8 cellular contexts compared by ENCODE assay signal in the genomic region with DNA sequence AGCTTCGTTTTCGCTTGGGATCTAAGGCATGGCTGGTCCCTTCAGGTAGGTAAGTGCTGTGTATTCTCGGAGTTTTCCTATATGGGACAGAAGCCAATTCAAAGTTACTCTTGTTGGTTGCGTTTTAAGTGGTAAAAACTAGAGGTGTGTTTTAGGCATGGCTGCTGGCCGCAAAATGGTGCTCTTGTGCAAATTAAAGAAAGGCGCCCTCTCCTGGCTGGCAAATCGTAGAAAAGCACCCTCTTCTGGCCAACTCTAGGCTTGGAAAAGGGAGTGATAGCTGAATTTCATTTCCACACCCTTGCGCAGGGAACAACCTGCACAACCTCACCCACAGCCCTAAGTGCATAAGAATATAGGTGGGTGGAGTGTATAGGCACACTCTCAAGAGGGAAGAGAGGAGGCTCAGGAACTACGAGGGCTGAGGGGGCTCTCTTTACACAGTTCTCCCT. TPM values are rescaled to one million over a fixed set of nuclear protein-coding genes. Genes with fewer than 3 reads are reported as not detected.
A peak's percentile ranks its signal among the peaks of the same experiment; 100 is the strongest.
DNase-seq lines count a peak whose midpoint lies in the region; ATAC-seq, FAIRE-seq and TF ChIP-seq lines count a peak whose summit lies in the region.

No MANE protein-coding gene starts in this region.

- H2AFZ ChIP-seq in HepG2 (ENCODE audit: low read length) = no peak overlapping the region

- ATAC-seq in HepG2 (peak; percentile 28; the same call in 2 of the 3 replicates), GM19395 (IDR thresholded peaks at IDR 0.05; ENCODE audit: unreplicated experiment) (no peak), HG03025 (IDR thresholded peaks at IDR 0.05; ENCODE audit: low FRiP score, unreplicated experiment) (no peak)
- ATAC-seq in activated CD4-positive, CD25-positive, alpha-beta regulatory T cell treated with anti-CD3 and anti-CD28 coated beads, Interleukin-2, amount 50 U/mL, for 24 hours = no peak

- TF ChIP-seq POLR2A in NB4 (IDR thresholded peaks at IDR 0.05; ENCODE audit: extremely low read depth, insufficient read length) = no peak
- TF ChIP-seq POLR2A in HepG2 (IDR thresholded peaks at IDR 0.05; ENCODE audit: insufficient read depth in 1 of 2, low read depth in 2 of 2, low read length in 2 of 2) = no peak

- H3K4me2 ChIP-seq in HepG2 (ENCODE audit: low read depth, low read length) = no peak overlapping the region

- no peak overlapping the region for H3K27ac Mint-ChIP-seq in activated naive CD4-positive, alpha-beta T cell treated with anti-CD3 and anti-CD28 coated beads, Interleukin-2, amount 10 ng/mL, durations not matched to agents 7 days and 5 days

- no peak overlapping the region for H3K4me3 Mint-ChIP-seq in activated naive CD4-positive, alpha-beta T cell treated with anti-CD3 and anti-CD28 coated beads, Interleukin-2, amount 10 ng/mL, durations not matched to agents 7 days and 5 days

- TF ChIP-seq RAD21 in HepG2 (CRISPR knock-in tag; IDR thresholded peaks at IDR 0.05) = peak; percentile 21; the same call in 1 of the 2 replicates

- H4K20me1 ChIP-seq in HepG2 (ENCODE audit: insufficient read depth, low read length) = no peaks in the 10 kb centered on the region

- H3K36me3 ChIP-seq in HepG2 (replicated peaks in 1 of 2; ENCODE audit: control insufficient read depth in 1 of 2, insufficient read depth in 2 of 2, low read length in 2 of 2) = no peaks in the 10 kb centered on the region

- BruUV-seq in HepG2 (replicated peaks; lab: Mats Ljungman, UMichigan) = no TSS peak

- in situ Hi-C loops in HepG2 (cut with HindIII; ENCODE audit: extremely low pct_ligation_motif_present, low pct_unique_long_range_greater_than_20kb) = loop anchor here (10.0 kb wide), 1 partner anchor 139 kb away; the partner anchor contains the start of gene TIGIT

- TF ChIP-seq EP300 in HepG2 (IDR thresholded peaks at IDR 0.05; ENCODE audit: low read depth in 2 of 2, low read length in 2 of 2) (no peak), HepG2 (CRISPR knock-in tag; IDR thresholded peaks at IDR 0.05; ENCODE audit: borderline replicate concordance) (no peak)

- no peaks in the 10 kb centered on the region for H3K9me3 ChIP-seq in HepG2 (ENCODE audit: low read length)

- peaks cover 0 to 35% of the 10 kb centered on the region in 2 experiments; a peak in 2 of 5 replicates for H3K27me3 ChIP-seq in HepG2 (ENCODE audit: control insufficient read depth in 1 of 2, insufficient read depth in 2 of 2, low read length in 2 of 2)

- no peak overlapping the region for H3K9ac ChIP-seq in HepG2 (ENCODE audit: insufficient read depth, low read depth, low read length)

- intact Hi-C loops in HepG2 (cut with micrococcal nuclease; ENCODE audit: unreplicated experiment) = loop anchor here (10.0 kb wide), 1 partner anchor 191 kb away; no protein-coding TSS in a partner anchor

- no peaks in the 10 kb centered on the region for H3K9me3 Mint-ChIP-seq in activated naive CD4-positive, alpha-beta T cell treated with anti-CD3 and anti-CD28 coated beads, Interleukin-2, amount 10 ng/mL, durations not matched to agents 7 days and 5 days

- H3K27me3 Mint-ChIP-seq in activated naive CD4-positive, alpha-beta T cell treated with anti-CD3 and anti-CD28 coated beads, Interleukin-2, amount 10 ng/mL, durations not matched to agents 7 days and 5 days = peaks cover 18% of the 10 kb centered on the region

- H3K27ac ChIP-seq in HepG2 (ENCODE audit: extremely low read length, insufficient read depth, low read length) = no peak overlapping the region

- H3K4me1 Mint-ChIP-seq in activated naive CD4-positive, alpha-beta T cell treated with anti-CD3 and anti-CD28 coated beads, Interleukin-2, amount 10 ng/mL, durations not matched to agents 7 days and 5 days = peaks cover 5% of the 10 kb centered on the region

- 21% methylated on average over 9 of the region's 9 CpGs for WGBS in HepG2 (ENCODE audit: low lambda C conversion rate)

- peaks cover 5% of the 10 kb centered on the region; the same call in 1 of the 2 replicates for H3K4me1 ChIP-seq in HepG2 (ENCODE audit: insufficient read depth, low read length)

- no peak overlapping the region for H3K4me3 ChIP-seq in NB4 (ENCODE audit: low read depth, low read length)
- no peak overlapping the region for H3K4me3 ChIP-seq in HepG2 (replicated peaks in 1 of 3; ENCODE audit: insufficient read depth in 1 of 3, low read depth in 2 of 3, low read length in 3 of 3)

- DNase-seq in NCI-H82 (lab: John Stamatoyannopoulos, UW) (peak; percentile 60), NCI-H82 treated with DMSO at 0.1 percent for 48 hours (lab: John Stamatoyannopoulos, UW; ENCODE audit: unreplicated experiment) (no peak), NB4 (ENCODE audit: low read depth) (peak; percentile 57), HepG2 (ENCODE audit: low spot score) (peak; percentile 21)
- peak; percentile 36 for DNase-seq in activated naive CD4-positive, alpha-beta T cell treated with anti-CD3 and anti-CD28 coated beads, Interleukin-2, amount 10 ng/mL, durations not matched to agents 7 days and 5 days

- POLR2A ChIA-PET in HepG2 (lab: Yijun Ruan, JAX) = no interaction called here

- CTCF ChIA-PET in activated naive CD4-positive, alpha-beta T cell treated with anti-CD3 and anti-CD28 coated beads, Interleukin-2, amount 10 ng/mL, durations not matched to agents 7 days and 5 days (lab: Charles Lee) = interaction anchor here (0.7 to 4.1 kb wide), 15 partner anchors 13 to 310 kb away, joined by 3 to 38 read pairs (median 3); no protein-coding TSS in a partner anchor
- CTCF ChIA-PET in HepG2 (lab: Yijun Ruan, JAX; ENCODE audit: low intra/inter-chr PET ratio, low total read pairs) = no interaction called here

- H3K79me2 ChIP-seq in HepG2 (ENCODE audit: insufficient read depth, low read length) = no peaks in the 10 kb centered on the region

- H3K36me3 Mint-ChIP-seq in activated naive CD4-positive, alpha-beta T cell treated with anti-CD3 and anti-CD28 coated beads, Interleukin-2, amount 10 ng/mL, durations not matched to agents 7 days and 5 days = no peaks in the 10 kb centered on the region

- FAIRE-seq in HepG2 (lab: Jason Lieb, UNC) = no peak

- TF ChIP-seq CTCF in NB4 (IDR thresholded peaks at IDR 0.05; ENCODE audit: low read depth, low read length) (peak; percentile 65), HepG2 (CRISPR knock-in tag; IDR thresholded peaks at IDR 0.05) (peak; percentile 42)

TF ChIP-seq in HepG2, 621 proteins besides CTCF, POLR2A, EP300 and RAD21:
- TF ChIP-seq ZNF644 (CRISPR knock-in tag; IDR thresholded peaks at IDR 0.05; ENCODE audit: low read depth) (peak; percentile 63; the same call in 1 of the 2 replicates), TBX2 (CRISPR knock-in tag; IDR thresholded peaks at IDR 0.05; ENCODE audit: borderline replicate concordance) (no peak), YY1 (IDR thresholded peaks at IDR 0.05; ENCODE audit: insufficient read depth, insufficient replicate concordance, low read depth, low read length) (peak; percentile 46), MIER2 (CRISPR knock-in tag; IDR thresholded peaks at IDR 0.05) (0 out of 2 replicates have a peak, but pooled peaks have one; percentile 31)

RNA-seq across cellular contexts. Expression of gene DRD3, which starts 23.5 kb away (rescaled TPM):
- total RNA-seq in HepG2 (2016; rRNA removed; fragmentation: Illumina TruSeq; extraction: Trizol) = not detected in 2 replicates
- not detected in 2 replicates for total RNA-seq in HepG2 (2016; cell fraction: cytosol; rRNA removed; fragmentation: Illumina TruSeq; extraction: Trizol; ENCODE audit: low read depth)
- not detected in 2 replicates for total RNA-seq in HepG2 (2016; cell fraction: insoluble cytoplasmic fraction; rRNA removed; fragmentation: Illumina TruSeq; extraction: Trizol)
- total RNA-seq in HepG2 (2016; cell fraction: membrane; rRNA removed; fragmentation: Illumina TruSeq; extraction: Trizol) = not detected in 2 replicates
- total RNA-seq in HepG2 (2016; cell fraction: nucleus; rRNA removed; fragmentation: Illumina TruSeq; extraction: Trizol) = not detected in 2 replicates
- not detected in 2 replicates for polyA plus RNA-seq in HepG2 (2011; rRNA removed)
- polyA plus RNA-seq in HepG2 (2011; cell fraction: cytosol; rRNA removed) = not detected in 2 replicates
- not detected in 2 replicates for polyA plus RNA-seq in HepG2 (2011; cell fraction: nucleus; rRNA removed)
- not detected in 2 replicates for polyA plus RNA-seq in HepG2 (2012)
- polyA plus RNA-seq in HepG2 (2016; cell fraction: cytosol; fragmentation: Illumina TruSeq; extraction: Trizol; ENCODE audit: low read depth) = not detected in 2 replicates
- polyA plus RNA-seq in HepG2 (2016; cell fraction: insoluble cytoplasmic fraction; fragmentation: Illumina TruSeq; extraction: Trizol; ENCODE audit: low read depth) = not detected in 2 replicates
- polyA plus RNA-seq in HepG2 (2016; cell fraction: membrane; fragmentation: Illumina TruSeq; extraction: Trizol; ENCODE audit: low read depth) = not detected in 2 replicates
- polyA plus RNA-seq in HepG2 (2016; cell fraction: nucleus; fragmentation: Illumina TruSeq; extraction: Trizol; ENCODE audit: insufficient read depth, low read depth) = not detected in 2 replicates
- not detected in 2 replicates for polyA minus RNA-seq in HepG2 (2011; rRNA and poly(A)+ RNA removed; ENCODE audit: low replicate concordance)
- polyA minus RNA-seq in HepG2 (2011; cell fraction: cytosol; rRNA and poly(A)+ RNA removed) = not detected in 2 replicates
- not detected in 2 replicates for polyA minus RNA-seq in HepG2 (2011; cell fraction: nucleus; rRNA and poly(A)+ RNA removed)
